In the genomic region with DNA sequence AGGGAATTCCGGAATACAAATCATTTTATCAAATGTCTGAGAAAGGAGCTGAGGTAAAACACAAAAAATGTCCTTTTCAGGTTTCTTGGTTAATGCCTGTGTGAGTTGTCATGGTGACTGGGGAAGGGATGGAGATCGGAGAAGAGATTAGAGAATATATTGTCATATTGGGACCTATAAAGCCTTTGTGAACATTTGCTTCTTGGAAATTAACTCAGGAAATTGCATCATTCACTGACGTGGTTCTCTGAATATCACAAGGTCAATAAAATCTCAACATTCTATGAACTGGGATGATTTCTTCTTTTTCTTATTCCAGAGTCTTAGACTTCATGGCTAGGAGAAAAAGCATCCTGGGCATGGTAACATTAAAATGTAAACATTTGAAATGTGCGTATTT, we compare ENCODE assay signal across 30 cellular contexts.
DNase-seq lines count a peak whose midpoint lies in the region; ATAC-seq and TF ChIP-seq lines count a peak whose summit lies in the region.
"Had no signal": no experiment of that assay in that cellular context is flagged by ENCODE, and none has a peak within 500 bp of the region (broad histone marks: within the 10 kb centered on the region; RNA-seq: fewer than 3 reads in every experiment).

No MANE protein-coding gene starts in this region.

- H3K4me1 ChIP-seq in A673 (ENCODE audit: insufficient read depth, low read length, poor library complexity, severe bottlenecking) (peaks cover 45% of the 10 kb centered on the region), gastroesophageal sphincter (no peaks in the 10 kb centered on the region)
- H3K4me1 ChIP-seq: colonic mucosa, left ventricle myocardium inferior, stomach, tibial artery had no signal

- no peak for TF ChIP-seq EP300 in gastroesophageal sphincter (IDR thresholded peaks at IDR 0.05)

- H3K4me3 ChIP-seq in A673 (ENCODE audit: low read depth, low read length, poor library complexity, severe bottlenecking) (no peak overlapping the region), astrocyte of the spinal cord (ENCODE audit: low read depth, low read length) (no peak overlapping the region), fibroblast of villous mesenchyme (ENCODE audit: low read depth, low read length) (no peak overlapping the region), gastroesophageal sphincter (no peak overlapping the region)
- H3K4me3 ChIP-seq: colonic mucosa, left ventricle myocardium inferior, PC-9, skin epidermis, stomach, tibial artery had no signal

- no peaks in the 10 kb centered on the region for H3K27me3 ChIP-seq in A673 (replicated peaks; ENCODE audit: insufficient read depth, low read depth, low read length, poor library complexity)
- no peaks in the 10 kb centered on the region for H3K27me3 ChIP-seq in gastroesophageal sphincter
- H3K27me3 ChIP-seq: colonic mucosa, stomach, tibial artery had no signal

- intact Hi-C loops in A673 (cut with micrococcal nuclease; ENCODE audit: unreplicated experiment) = no loop called here

- ATAC-seq in gastroesophageal sphincter (no peak), GM18858 (IDR thresholded peaks at IDR 0.05; ENCODE audit: unreplicated experiment) (no peak)
- ATAC-seq: activated T-cell treated with anti-CD3 and anti-CD28 coated beads, Interleukin-2, amount 50 U/mL, for 4 hours; naive thymus-derived CD4-positive, alpha-beta T cell had no signal

- POLR2A ChIA-PET in A673 (lab: Charles Lee; ENCODE audit: low non-redundant PET) = no interaction called here

- WGBS in gastroesophageal sphincter (ENCODE audit: low coverage in 1 of 2), 2 donors = 41 to 58% methylated on average over 2 to 4 of the region's 4 CpGs

- H3K27ac ChIP-seq in A673 (ENCODE audit: low read depth, low read length, poor library complexity, severe bottlenecking) (peak overlapping the region; percentile 90), gastroesophageal sphincter (no peak overlapping the region)
- H3K27ac ChIP-seq: C4-2B, colonic mucosa, left ventricle myocardium inferior, PC-9, skin epidermis, stomach, tibial artery, WERI-Rb-1 had no signal

- BruUV-seq in A673 (replicated peaks; lab: Mats Ljungman, UMichigan) = no TSS peak

- peaks cover 4% of the 10 kb centered on the region for H3K9me3 ChIP-seq in A673 (ENCODE audit: low read depth, low read length, poor library complexity, severe bottlenecking)
- no peaks in the 10 kb centered on the region for H3K9me3 ChIP-seq in gastroesophageal sphincter
- H3K9me3 ChIP-seq: colonic mucosa, tibial artery had no signal

- CTCF ChIA-PET in A673 (lab: Charles Lee) = no interaction called here

- no peak for TF ChIP-seq CTCF in A673 (conservative IDR thresholded peaks at IDR 0.05; ENCODE audit: low read depth, low read length)
- no peak for TF ChIP-seq CTCF in astrocyte of the spinal cord (IDR thresholded peaks at IDR 0.05; ENCODE audit: low read depth, low read length)
- TF ChIP-seq CTCF in fibroblast of villous mesenchyme (IDR thresholded peaks at IDR 0.05; ENCODE audit: insufficient read depth, low read depth, low read length) = no peak
- no peak for TF ChIP-seq CTCF in gastroesophageal sphincter (IDR thresholded peaks at IDR 0.05)

- no peak for TF ChIP-seq POLR2A in gastroesophageal sphincter (IDR thresholded peaks at IDR 0.05)

- DNase-seq in A673 (ENCODE audit: low spot score) = peak; percentile 77
- peak; percentile 40 for DNase-seq in GM04504 (ENCODE audit: low read depth)
- peak; percentile 56 for DNase-seq in astrocyte of the spinal cord (ENCODE audit: low read depth, low spot score)
- peak; percentile 71 for DNase-seq in fibroblast of villous mesenchyme (ENCODE audit: low read depth)
- DNase-seq in T-helper 1 cell = no peak
- DNase-seq in middle frontal gyrus (ENCODE audit: extremely low spot score, low spot score) = no peak
- DNase-seq: ACHN; activated CD4-positive, alpha-beta T cell treated with anti-CD3 and anti-CD28 coated beads, Interleukin-2, amount 10 ng/mL, durations not matched to agents 7 days and 5 days; activated naive CD4-positive, alpha-beta T cell; activated T-cell treated with anti-CD3 and anti-CD28 coated beads, Interleukin-2, amount 50 U/mL, for 4 hours; amygdala; colonic mucosa; DMS79; effector CD8-positive, alpha-beta T cell; HCEC 1CT; Karpas-422; left ventricle myocardium inferior; naive thymus-derived CD4-positive, alpha-beta T cell; NCI-H524; nucleus accumbens; PC-9; Right ventricle myocardium superior; stomach; T1000; tibial artery; WERI-Rb-1 had no signal

- in situ Hi-C loops in astrocyte of the spinal cord (cut with HindIII; ENCODE audit: low sequenced_read_pairs) = no loop called here

- H3K36me3 ChIP-seq in A673 (ENCODE audit: insufficient read depth, low read length, poor library complexity, severe bottlenecking) (no peaks in the 10 kb centered on the region), gastroesophageal sphincter (no peaks in the 10 kb centered on the region)
- H3K36me3 ChIP-seq: colonic mucosa, left ventricle myocardium inferior, stomach, tibial artery, WERI-Rb-1 had no signal

Comparison
In these comparisons a context has a peak if more than half of its experiments do, and no peak if none do; other contexts are left out.
1. DNase-seq: peak in A673 (single experiment), GM04504 (single experiment), astrocyte of the spinal cord (single experiment) and fibroblast of villous mesenchyme (single experiment); none in T-helper 1 cell (0 of 5) and middle frontal gyrus (single experiment).